In the genomic region with DNA sequence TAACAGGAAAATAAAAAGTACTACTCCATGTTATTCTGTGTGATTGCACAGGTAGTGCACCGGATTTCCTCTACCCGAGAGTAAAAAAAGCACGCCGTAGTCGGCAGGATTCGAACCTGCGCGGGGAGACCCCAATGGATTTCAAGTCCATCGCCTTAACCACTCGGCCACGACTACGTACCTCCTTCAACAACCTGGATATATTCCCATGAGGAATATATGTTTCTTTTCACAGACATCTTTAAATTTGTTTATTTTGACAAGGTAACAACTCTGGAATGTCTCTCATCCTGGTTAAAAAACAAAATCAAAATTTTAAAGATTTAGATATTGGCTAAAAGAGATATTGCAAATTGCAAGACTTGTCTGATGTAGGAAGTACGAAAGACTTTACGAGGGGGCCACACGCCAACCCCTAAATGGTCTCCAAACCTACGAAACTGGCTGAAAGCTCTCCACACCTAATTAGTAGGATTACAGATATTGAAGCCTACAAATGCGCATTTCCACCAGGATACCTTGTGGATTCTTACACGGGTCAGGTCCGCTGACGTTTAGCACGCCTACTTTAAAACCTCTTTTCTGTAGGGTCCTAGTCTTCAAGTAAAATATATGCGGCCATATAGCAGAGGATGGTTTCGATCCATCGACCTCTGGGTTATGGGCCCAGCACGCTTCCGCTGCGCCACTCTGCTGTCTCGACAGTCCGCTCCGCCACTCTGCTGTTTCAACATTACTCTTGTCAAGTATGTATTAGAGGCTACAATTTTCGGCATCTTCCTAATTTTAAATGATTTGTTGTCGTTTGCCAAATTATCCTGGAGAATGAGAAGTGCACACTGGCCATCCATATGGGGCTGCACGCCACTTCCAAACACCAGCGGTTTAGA, we compare ENCODE assay signal across 1 cellular context.
TF ChIP-seq lines count a peak whose summit lies in the region.

No MANE protein-coding gene starts in this region.

TF ChIP-seq in H1, 55 proteins besides CTCF, POLR2A, EP300 and RAD21 (continued from another document):
- TF ChIP-seq SAP30 (IDR thresholded peaks at IDR 0.05; ENCODE audit: insufficient read depth, insufficient replicate concordance, low read length): no peak
- no peak for TF ChIP-seq ZNF274 (IDR thresholded peaks at IDR 0.05; ENCODE audit: borderline replicate concordance, extremely low read depth, low read length)
- TF ChIP-seq KDM1A (IDR thresholded peaks at IDR 0.05; ENCODE audit: borderline replicate concordance, low read length): no peak
- TF ChIP-seq RFX5 (IDR thresholded peaks at IDR 0.05; ENCODE audit: borderline replicate concordance, low read depth, low read length): no peak
- TF ChIP-seq CREB1 (IDR thresholded peaks at IDR 0.05): no peak
- peak; percentile 64 for TF ChIP-seq KDM4A (IDR thresholded peaks at IDR 0.05; ENCODE audit: low read depth, low read length, severe bottlenecking)
- TF ChIP-seq EZH2 (IDR thresholded peaks at IDR 0.05; ENCODE audit: low read depth, low read length, severe bottlenecking): no peak
- no peak for TF ChIP-seq MAX (IDR thresholded peaks at IDR 0.05)
- 0 out of 2 replicates have a peak, but pooled peaks have one; percentile 37 for TF ChIP-seq POU5F1 (IDR thresholded peaks at IDR 0.05; ENCODE audit: low read depth, low read length)
- no peak for TF ChIP-seq SIRT6 (IDR thresholded peaks at IDR 0.05; ENCODE audit: low read length)
- TF ChIP-seq USF2 (IDR thresholded peaks at IDR 0.05; ENCODE audit: low read length): no peak
- no peak for TF ChIP-seq CHD7 (IDR thresholded peaks at IDR 0.05; ENCODE audit: insufficient replicate concordance, low read length)
- peak; percentile 58 for TF ChIP-seq CEBPB (IDR thresholded peaks at IDR 0.05; ENCODE audit: low read depth, low read length)
- peak in 1 of 2 experiments; percentile 83; a peak in 2 of 4 replicates for TF ChIP-seq SIN3A (conservative IDR thresholded peaks at IDR 0.05 in 1 of 2, IDR thresholded peaks at IDR 0.05 in 1 of 2; ENCODE audit: low read depth in 1 of 2, low read length in 2 of 2)
- TF ChIP-seq CBX8 (IDR thresholded peaks at IDR 0.05; ENCODE audit: borderline replicate concordance, low read depth, low read length): no peak
- TF ChIP-seq CHD2 (IDR thresholded peaks at IDR 0.05; ENCODE audit: low read length): no peak
- no peak for TF ChIP-seq RXRA (IDR thresholded peaks at IDR 0.05; ENCODE audit: insufficient read depth, low read depth, low read length)
- no peak for TF ChIP-seq HDAC2 (IDR thresholded peaks at IDR 0.05; ENCODE audit: borderline replicate concordance in 1 of 2, low read depth in 2 of 2, low read length in 2 of 2)
- TF ChIP-seq ASH2L (IDR thresholded peaks at IDR 0.05; ENCODE audit: low read length): peak; percentile 98
- peak; percentile 62; the same call in 1 of the 2 replicates for TF ChIP-seq MAFK (IDR thresholded peaks at IDR 0.05; ENCODE audit: low read depth, low read length)
- peak; percentile 46 for TF ChIP-seq TAF7 (optimal IDR thresholded peaks at IDR 0.05; ENCODE audit: borderline replicate concordance, low read depth, low read length)
- no peak for TF ChIP-seq HDAC6 (IDR thresholded peaks at IDR 0.05; ENCODE audit: low read depth, low read length)
- no peak for TF ChIP-seq CTBP2 (IDR thresholded peaks at IDR 0.05; ENCODE audit: borderline replicate concordance, insufficient read depth, insufficient read length, low read length)
- no peak; the same call in 1 of the 2 replicates for TF ChIP-seq BACH1 (IDR thresholded peaks at IDR 0.05; ENCODE audit: low read length)
